Comparison of ENCODE assay signal across 1 cellular context in genomic region chr2:177753682-177754475, GRCh38.
A peak's percentile ranks its signal among the peaks of the same experiment; 100 is the strongest.
TF ChIP-seq lines count a peak whose summit lies in the region.

No MANE protein-coding gene starts in this region.

TF ChIP-seq in IMR-90, 13 proteins besides CTCF, POLR2A, EP300 and RAD21 (continued from another document):
- TF ChIP-seq USF2 (IDR thresholded peaks at IDR 0.05; ENCODE audit: low read depth, low read length) (peak; percentile 29; the same call in 1 of the 2 replicates), BHLHE40 (IDR thresholded peaks at IDR 0.05; ENCODE audit: low read depth, low read length) (no peak), NFE2L2 (IDR thresholded peaks at IDR 0.05; ENCODE audit: low read depth, low read length) (no peak)
